8 cellular contexts compared by ENCODE assay signal in genomic region chr9:127979333-127980055, GRCh38. TPM values are rescaled to one million over a fixed set of nuclear protein-coding genes. Genes with fewer than 3 reads are reported as not detected.
DNase-seq lines count a peak whose midpoint lies in the region; ATAC-seq and TF ChIP-seq lines count a peak whose summit lies in the region.

No MANE protein-coding gene starts in this region.

- H3K9ac ChIP-seq in endocrine pancreas (ENCODE audit: control insufficient read depth, insufficient read depth, low read length), result peak overlapping the region; percentile 96

- DNase-seq in DMS 273 (lab: John Stamatoyannopoulos, UW; ENCODE audit: unreplicated experiment), result peak; percentile 73
- no peak for DNase-seq in DMS 273 treated with DMSO at 0.1 percent for 48 hours (lab: John Stamatoyannopoulos, UW)
- DNase-seq in SW480 (ENCODE audit: low spot score), result peak; percentile 52
- DNase-seq in mesothelial cell of epicardium (ENCODE audit: low spot score in 2 of 2, unreplicated experiment in 2 of 2), result peak in 1 of 2 experiments; percentile 73
- DNase-seq in type B pancreatic cell (ENCODE audit: extremely low spot score, unreplicated experiment), result no peak

- no peaks in the 10 kb centered on the region for H3K9me3 Mint-ChIP-seq in mesothelial cell of epicardium
- no peaks in the 10 kb centered on the region for H3K9me3 Mint-ChIP-seq in type B pancreatic cell

- H3K4me1 ChIP-seq in HEK293 (ENCODE audit: control insufficient read depth, insufficient read depth, low read length), result peaks cover 6% of the 10 kb centered on the region; the same call in 1 of the 2 replicates
- H3K4me1 ChIP-seq in endocrine pancreas (ENCODE audit: control insufficient read depth, insufficient read depth, low read length), result no peaks in the 10 kb centered on the region

- H3K4me3 ChIP-seq in HEK293 (ENCODE audit: low read depth, low read length), result peak overlapping the region; percentile 66
- peak overlapping the region; percentile 79 for H3K4me3 ChIP-seq in endocrine pancreas (ENCODE audit: control insufficient read depth, insufficient read depth, low read length)

- H3K27ac Mint-ChIP-seq in mesothelial cell of epicardium (peak overlapping the region; percentile 97), type B pancreatic cell (peak overlapping the region; percentile 93)

- no peak for ATAC-seq in GM18907 (IDR thresholded peaks at IDR 0.05; ENCODE audit: unreplicated experiment)

- H3K27me3 Mint-ChIP-seq in mesothelial cell of epicardium (ENCODE audit: low read depth) (no peaks in the 10 kb centered on the region), type B pancreatic cell (no peaks in the 10 kb centered on the region)

- H3K27ac ChIP-seq in HEK293 (ENCODE audit: extremely low read depth, low read depth, low read length), result peak overlapping the region; percentile 81; the same call in 1 of the 2 replicates

- H3K36me3 Mint-ChIP-seq in mesothelial cell of epicardium (no peaks in the 10 kb centered on the region), type B pancreatic cell (no peaks in the 10 kb centered on the region)

- POLR2A ChIA-PET in HEK293 (lab: Yijun Ruan, JAX), result interaction anchor here (0.6 to 2.8 kb wide), 9 partner anchors 9 to 392 kb away, joined by 3 to 19 read pairs (median 6); partner anchors contain the start of gene URM1

- no peaks in the 10 kb centered on the region for H3K27me3 ChIP-seq in endocrine pancreas (ENCODE audit: control insufficient read depth, insufficient read depth, low read length)

- no peak for TF ChIP-seq CTCF in HEK293 (tag by site-specific recombination; IDR thresholded peaks at IDR 0.05)
- TF ChIP-seq CTCF in mesothelial cell of epicardium (IDR thresholded peaks at IDR 0.05; ENCODE audit: unreplicated experiment), result no peak
- TF ChIP-seq CTCF in type B pancreatic cell (conservative IDR thresholded peaks at IDR 0.05), result no peak

- H3K4me3 Mint-ChIP-seq in mesothelial cell of epicardium (peak overlapping the region; percentile 97), type B pancreatic cell (peak overlapping the region; percentile 98)

- H3K9me3 ChIP-seq in HEK293 (ENCODE audit: control insufficient read depth, insufficient read depth, low read depth, low read length), result no peaks in the 10 kb centered on the region
- no peaks in the 10 kb centered on the region for H3K9me3 ChIP-seq in endocrine pancreas (ENCODE audit: control insufficient read depth, low read length)

- peaks cover 53% of the 10 kb centered on the region for H3K4me1 Mint-ChIP-seq in mesothelial cell of epicardium
- H3K4me1 Mint-ChIP-seq in type B pancreatic cell (ENCODE audit: unreplicated experiment), result peaks cover 43% of the 10 kb centered on the region

- H3K36me3 ChIP-seq in HEK293 (ENCODE audit: control insufficient read depth in 2 of 2, insufficient read depth in 1 of 2, low read length in 2 of 2), result peaks cover 0 to 3% of the 10 kb centered on the region in 2 experiments; a peak in 1 of 3 replicates
- H3K36me3 ChIP-seq in endocrine pancreas (ENCODE audit: control insufficient read depth, insufficient read depth, low read length), result no peaks in the 10 kb centered on the region

- CTCF ChIA-PET in HEK293 (lab: Yijun Ruan, JAX), result interaction anchor here (1.0 to 10.0 kb wide), 9 partner anchors 25 to 145 kb away, joined by 3 to 94 read pairs (median 4); no protein-coding TSS in a partner anchor

TF ChIP-seq in HEK293, 187 proteins besides CTCF, POLR2A, EP300 and RAD21 (continues in another document):
- TF ChIP-seq TCF7L2 (IDR thresholded peaks at IDR 0.05; ENCODE audit: borderline replicate concordance, low read depth, low read length) (no peak), ZNF677 (tag by site-specific recombination; IDR thresholded peaks at IDR 0.05) (0 out of 2 replicates have a peak, but pooled peaks have one; percentile 74), ZNF112 (tag by site-specific recombination; IDR thresholded peaks at IDR 0.05) (peak; percentile 48; the same call in 1 of the 2 replicates), ZXDB (tag by site-specific recombination; IDR thresholded peaks at IDR 0.05) (peak; percentile 27; the same call in 1 of the 2 replicates), PBX3 (CRISPR knock-in tag; IDR thresholded peaks at IDR 0.05) (no peak), GLIS2 (tag by site-specific recombination; IDR thresholded peaks at IDR 0.05) (peak; percentile 64), ZBTB17 (tag by site-specific recombination; IDR thresholded peaks at IDR 0.05) (peak; percentile 62), ZNF544 (tag by site-specific recombination; IDR thresholded peaks at IDR 0.05) (peak; percentile 89), ZNF266 (tag by site-specific recombination; IDR thresholded peaks at IDR 0.05; ENCODE audit: low read depth) (no peak), ZSCAN30 (tag by site-specific recombination; IDR thresholded peaks at IDR 0.05) (peak; percentile 34; the same call in 1 of the 2 replicates), ZNF155 (tag by site-specific recombination; IDR thresholded peaks at IDR 0.05) (no peak), ZNF561 (tag by site-specific recombination; IDR thresholded peaks at IDR 0.05; ENCODE audit: borderline replicate concordance) (peak; percentile 28; the same call in 1 of the 2 replicates), ZNF692 (tag by site-specific recombination; IDR thresholded peaks at IDR 0.05) (no peak), ZNF623 (tag by site-specific recombination; IDR thresholded peaks at IDR 0.05) (no peak), ZNF335 (tag by site-specific recombination; conservative IDR thresholded peaks at IDR 0.05) (peak; percentile 94), ZNF585B (tag by site-specific recombination; IDR thresholded peaks at IDR 0.05) (no peak)
- TF ChIP-seq, protein P1, sequence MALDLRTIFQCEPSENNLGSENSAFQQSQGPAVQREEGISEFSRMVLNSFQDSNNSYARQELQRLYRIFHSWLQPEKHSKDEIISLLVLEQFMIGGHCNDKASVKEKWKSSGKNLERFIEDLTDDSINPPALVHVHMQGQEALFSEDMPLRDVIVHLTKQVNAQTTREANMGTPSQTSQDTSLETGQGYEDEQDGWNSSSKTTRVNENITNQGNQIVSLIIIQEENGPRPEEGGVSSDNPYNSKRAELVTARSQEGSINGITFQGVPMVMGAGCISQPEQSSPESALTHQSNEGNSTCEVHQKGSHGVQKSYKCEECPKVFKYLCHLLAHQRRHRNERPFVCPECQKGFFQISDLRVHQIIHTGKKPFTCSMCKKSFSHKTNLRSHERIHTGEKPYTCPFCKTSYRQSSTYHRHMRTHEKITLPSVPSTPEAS (tag by site-specific recombination; IDR thresholded peaks at IDR 0.05), result no peak
- TF ChIP-seq, protein P2, sequence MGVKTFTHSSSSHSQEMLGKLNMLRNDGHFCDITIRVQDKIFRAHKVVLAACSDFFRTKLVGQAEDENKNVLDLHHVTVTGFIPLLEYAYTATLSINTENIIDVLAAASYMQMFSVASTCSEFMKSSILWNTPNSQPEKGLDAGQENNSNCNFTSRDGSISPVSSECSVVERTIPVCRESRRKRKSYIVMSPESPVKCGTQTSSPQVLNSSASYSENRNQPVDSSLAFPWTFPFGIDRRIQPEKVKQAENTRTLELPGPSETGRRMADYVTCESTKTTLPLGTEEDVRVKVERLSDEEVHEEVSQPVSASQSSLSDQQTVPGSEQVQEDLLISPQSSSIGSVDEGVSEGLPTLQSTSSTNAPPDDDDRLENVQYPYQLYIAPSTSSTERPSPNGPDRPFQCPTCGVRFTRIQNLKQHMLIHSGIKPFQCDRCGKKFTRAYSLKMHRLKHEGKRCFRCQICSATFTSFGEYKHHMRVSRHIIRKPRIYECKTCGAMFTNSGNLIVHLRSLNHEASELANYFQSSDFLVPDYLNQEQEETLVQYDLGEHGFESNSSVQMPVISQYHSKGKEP (tag by site-specific recombination; IDR thresholded peaks at IDR 0.05), result peak; percentile 46; the same call in 1 of the 2 replicates
- TF ChIP-seq, protein P3, sequence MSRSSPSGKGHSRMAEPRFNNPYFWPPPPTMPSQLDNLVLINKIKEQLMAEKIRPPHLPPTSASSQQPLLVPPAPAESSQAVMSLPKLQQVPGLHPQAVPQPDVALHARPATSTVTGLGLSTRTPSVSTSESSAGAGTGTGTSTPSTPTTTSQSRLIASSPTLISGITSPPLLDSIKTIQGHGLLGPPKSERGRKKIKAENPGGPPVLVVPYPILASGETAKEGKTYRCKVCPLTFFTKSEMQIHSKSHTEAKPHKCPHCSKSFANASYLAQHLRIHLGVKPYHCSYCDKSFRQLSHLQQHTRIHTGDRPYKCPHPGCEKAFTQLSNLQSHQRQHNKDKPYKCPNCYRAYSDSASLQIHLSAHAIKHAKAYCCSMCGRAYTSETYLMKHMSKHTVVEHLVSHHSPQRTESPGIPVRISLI (tag by site-specific recombination; IDR thresholded peaks at IDR 0.05), result no peak

RNA-seq across cellular contexts. Expression of gene EEIG1, which starts 1.3 kb away (rescaled TPM):
- total RNA-seq in mesothelial cell of epicardium (62.8 to 68.8 TPM (median 67.4 TPM) in 3 replicates), type B pancreatic cell (ENCODE audit: low replicate concordance) (61.1 and 74.8 TPM in 2 replicates)

RNA-seq across cellular contexts. Expression of gene DPM2, which starts 41.8 kb away (rescaled TPM):
- total RNA-seq in mesothelial cell of epicardium (36.8 to 37.5 TPM (median 36.9 TPM) in 3 replicates), type B pancreatic cell (ENCODE audit: low replicate concordance) (41.6 and 56.3 TPM in 2 replicates)

RNA-seq across cellular contexts. Expression of gene PIP5KL1, which starts 48.9 kb away (rescaled TPM):
- 7.6 to 9.0 TPM (median 8.2 TPM) in 3 replicates for total RNA-seq in mesothelial cell of epicardium
- 5.8 and 9.4 TPM in 2 replicates for total RNA-seq in type B pancreatic cell (ENCODE audit: low replicate concordance)

Comparison
In these comparisons a context has a peak if more than half of its experiments do, and no peak if none do; other contexts are left out.
1. DNase-seq: peak in DMS 273 (single experiment) and SW480 (single experiment); none in DMS 273 treated with DMSO at 0.1 percent for 48 hours (single experiment) and type B pancreatic cell (single experiment).